In genomic region chr1:53889304-53890298, GRCh38 we compare ENCODE assay signal across 8 cellular contexts. TPM values are rescaled to one million over a fixed set of nuclear protein-coding genes. Genes with fewer than 3 reads are reported as not detected.
DNase-seq lines count a peak whose midpoint lies in the region; ATAC-seq, FAIRE-seq and TF ChIP-seq lines count a peak whose summit lies in the region.

YIPF1 (minus strand) TSS chr1:53889797; CDS start chr1:53888937, 860 bp downstream.

- H3K27me3 ChIP-seq in HepG2 (ENCODE audit: control insufficient read depth in 1 of 2, insufficient read depth in 2 of 2, low read length in 2 of 2): no peaks in the 10 kb centered on the region; a peak in 1 of 5 replicates

- H2AFZ ChIP-seq in HepG2 (ENCODE audit: low read length): peak within 1 kb of the TSS; percentile 83

- peak; percentile 44 for FAIRE-seq in HepG2 (lab: Jason Lieb, UNC)

- intact Hi-C loops in HepG2 (cut with micrococcal nuclease; ENCODE audit: unreplicated experiment): loop anchor here (5.0 kb wide), 1 partner anchor 58 kb away; the partner anchor contains the start of genes IFT25 and LRRC42

- H3K9ac ChIP-seq in HepG2 (ENCODE audit: insufficient read depth, low read depth, low read length): peak within 1 kb of the TSS; percentile 84

- no peaks in the 10 kb centered on the region; a peak in 1 of 5 replicates for H3K36me3 ChIP-seq in HepG2 (replicated peaks in 1 of 2; ENCODE audit: control insufficient read depth in 1 of 2, insufficient read depth in 2 of 2, low read length in 2 of 2)

- H3K9me3 ChIP-seq in HepG2 (ENCODE audit: low read length): no peaks in the 10 kb centered on the region

- POLR2A ChIA-PET in HepG2 (lab: Yijun Ruan, JAX): interaction anchor here (0.8 to 1.6 kb wide), 5 partner anchors 9 to 56 kb away, joined by 3 to 15 read pairs (median 4); partner anchors contain the start of genes IFT25, LRRC42 and NDC1

- peak within 1 kb of the TSS; percentile 87 to 100 (median 97) for H3K4me3 ChIP-seq in HepG2 (replicated peaks in 1 of 3; ENCODE audit: insufficient read depth in 1 of 3, low read depth in 2 of 3, low read length in 3 of 3)

- 10% methylated on average over 35 of the region's 62 CpGs for WGBS in HepG2 (ENCODE audit: low lambda C conversion rate)

- peak; percentile 26 to 60; a peak in 2 of 4 replicates for TF ChIP-seq POLR2A in HepG2 (IDR thresholded peaks at IDR 0.05; ENCODE audit: insufficient read depth in 1 of 2, low read depth in 2 of 2, low read length in 2 of 2)

- in situ Hi-C loops in HepG2 (cut with HindIII; ENCODE audit: extremely low pct_ligation_motif_present, low pct_unique_long_range_greater_than_20kb): loop anchor here (5.0 kb wide), 1 partner anchor 53 kb away; no protein-coding TSS in a partner anchor

- H3K27ac ChIP-seq in C4-2B: peak within 1 kb of the TSS; percentile 85
- H3K27ac ChIP-seq in HepG2 (ENCODE audit: extremely low read length, insufficient read depth, low read length): peak within 1 kb of the TSS; percentile 56

- peak within 1 kb of the TSS; percentile 97 for H3K4me2 ChIP-seq in HepG2 (ENCODE audit: low read depth, low read length)

- DNase-seq in NCI-H526 treated with DMSO at 0.1 percent for 48 hours (lab: John Stamatoyannopoulos, UW) (peak; percentile 84), dermis microvascular lymphatic vessel endothelial cell (ENCODE audit: low read depth in 2 of 2) (peak; percentile 50 to 88), HepG2 (ENCODE audit: low spot score) (peak; percentile 75)
- DNase-seq in activated CD4-positive, alpha-beta T cell treated with anti-CD3 and anti-CD28 coated beads, Interleukin-2, amount 50 U/mL, for 48 hours: peak; percentile 85 to 90
- peak; percentile 74 to 79 for DNase-seq in stimulated activated CD4-positive, alpha-beta T cell treated with anti-CD3 and anti-CD28 coated beads, Interleukin-2, amount 100 ng/mL, for 48 hours

- ATAC-seq in GM19328 (IDR thresholded peaks at IDR 0.05; ENCODE audit: unreplicated experiment) (peak; percentile 90), HG03469 (IDR thresholded peaks at IDR 0.05; ENCODE audit: unreplicated experiment) (peak; percentile 76), HepG2 (peak; percentile 94)

- no TSS peak for BruUV-seq in HepG2 (replicated peaks; lab: Mats Ljungman, UMichigan)

- H3K4me1 ChIP-seq in HepG2 (ENCODE audit: insufficient read depth, low read length): peaks cover 40% of the 10 kb centered on the region

- TF ChIP-seq CTCF in C4-2B (conservative IDR thresholded peaks at IDR 0.05) (no peak), HepG2 (CRISPR knock-in tag; IDR thresholded peaks at IDR 0.05) (no peak)

- TF ChIP-seq EP300 in HepG2 (IDR thresholded peaks at IDR 0.05; ENCODE audit: low read depth in 2 of 2, low read length in 2 of 2) (no peak), HepG2 (CRISPR knock-in tag; IDR thresholded peaks at IDR 0.05; ENCODE audit: borderline replicate concordance) (no peak)

- peak; percentile 10; the same call in 1 of the 2 replicates for TF ChIP-seq RAD21 in HepG2 (CRISPR knock-in tag; IDR thresholded peaks at IDR 0.05)

- no peaks in the 10 kb centered on the region; the same call in 1 of the 2 replicates for H4K20me1 ChIP-seq in HepG2 (ENCODE audit: insufficient read depth, low read length)

- peaks cover 4% of the 10 kb centered on the region for H3K79me2 ChIP-seq in HepG2 (ENCODE audit: insufficient read depth, low read length)

- CTCF ChIA-PET in HepG2 (lab: Yijun Ruan, JAX; ENCODE audit: low intra/inter-chr PET ratio, low total read pairs): no interaction called here

TF ChIP-seq in HepG2, 621 proteins besides CTCF, POLR2A, EP300 and RAD21 (continues in another document):
- TF ChIP-seq KDM5B (CRISPR knock-in tag; IDR thresholded peaks at IDR 0.05; ENCODE audit: borderline replicate concordance) (peak; percentile 84), NBN (conservative IDR thresholded peaks at IDR 0.05) (no peak), HMGXB3 (CRISPR knock-in tag; IDR thresholded peaks at IDR 0.05; ENCODE audit: borderline replicate concordance) (no peak), ZNF292 (CRISPR knock-in tag; IDR thresholded peaks at IDR 0.05; ENCODE audit: borderline replicate concordance, low read depth) (peak; percentile 66; the same call in 1 of the 2 replicates), CBFB (CRISPR knock-in tag; IDR thresholded peaks at IDR 0.05) (0 out of 2 replicates have a peak, but pooled peaks have one; percentile 23), ZKSCAN8 (CRISPR knock-in tag; IDR thresholded peaks at IDR 0.05; ENCODE audit: borderline replicate concordance) (no peak), THAP11 (CRISPR knock-in tag; IDR thresholded peaks at IDR 0.05) (peak; percentile 67; the same call in 1 of the 2 replicates), CENPT (CRISPR knock-in tag; IDR thresholded peaks at IDR 0.05; ENCODE audit: low read depth) (no peak), HNRNPLL (IDR thresholded peaks at IDR 0.05; ENCODE audit: low read depth, low read length, poor library complexity, severe bottlenecking) (peak; percentile 68), KLF9 (CRISPR knock-in tag; IDR thresholded peaks at IDR 0.05; ENCODE audit: low read depth) (no peak), MATR3 (CRISPR knock-in tag; IDR thresholded peaks at IDR 0.05) (no peak), ZNF501 (CRISPR knock-in tag; IDR thresholded peaks at IDR 0.05) (0 out of 2 replicates have a peak, but pooled peaks have one; percentile 39)

RNA-seq across cellular contexts. Expression of gene YIPF1, which starts in this region (rescaled TPM):
- total RNA-seq in dermis microvascular lymphatic vessel endothelial cell (11.6 and 15.3 TPM in 2 replicates), HepG2 (2016; rRNA removed; fragmentation: Illumina TruSeq; extraction: Trizol) (19.0 and 21.1 TPM in 2 replicates)
- total RNA-seq in HepG2 (2016; cell fraction: cytosol; rRNA removed; fragmentation: Illumina TruSeq; extraction: Trizol; ENCODE audit: low read depth): 7.5 and 9.3 TPM in 2 replicates
- total RNA-seq in HepG2 (2016; cell fraction: insoluble cytoplasmic fraction; rRNA removed; fragmentation: Illumina TruSeq; extraction: Trizol): 18.1 and 18.6 TPM in 2 replicates
- total RNA-seq in HepG2 (2016; cell fraction: membrane; rRNA removed; fragmentation: Illumina TruSeq; extraction: Trizol): 16.3 and 17.7 TPM in 2 replicates
- 17.0 and 19.0 TPM in 2 replicates for total RNA-seq in HepG2 (2016; cell fraction: nucleus; rRNA removed; fragmentation: Illumina TruSeq; extraction: Trizol)
- polyA plus RNA-seq in HepG2 (2011; rRNA removed): 30.8 and 31.9 TPM in 2 replicates
- 23.5 and 33.7 TPM in 2 replicates for polyA plus RNA-seq in HepG2 (2011; cell fraction: cytosol; rRNA removed)
- 13.9 and 16.7 TPM in 2 replicates for polyA plus RNA-seq in HepG2 (2011; cell fraction: nucleus; rRNA removed)
- 13.4 and 20.3 TPM in 2 replicates for polyA plus RNA-seq in HepG2 (2012)
- polyA plus RNA-seq in HepG2 (2016; cell fraction: cytosol; fragmentation: Illumina TruSeq; extraction: Trizol; ENCODE audit: low read depth): 7.9 and 13.0 TPM in 2 replicates
- polyA plus RNA-seq in HepG2 (2016; cell fraction: insoluble cytoplasmic fraction; fragmentation: Illumina TruSeq; extraction: Trizol; ENCODE audit: low read depth): 20.3 and 20.4 TPM in 2 replicates
- polyA plus RNA-seq in HepG2 (2016; cell fraction: membrane; fragmentation: Illumina TruSeq; extraction: Trizol; ENCODE audit: low read depth): 14.9 and 17.0 TPM in 2 replicates
- 24.4 and 26.4 TPM in 2 replicates for polyA plus RNA-seq in HepG2 (2016; cell fraction: nucleus; fragmentation: Illumina TruSeq; extraction: Trizol; ENCODE audit: insufficient read depth, low read depth)
- 26.9 and 28.2 TPM in 2 replicates for polyA minus RNA-seq in HepG2 (2011; rRNA and poly(A)+ RNA removed; ENCODE audit: low replicate concordance)
- polyA minus RNA-seq in HepG2 (2011; cell fraction: cytosol; rRNA and poly(A)+ RNA removed): 9.4 and 12.6 TPM in 2 replicates
- polyA minus RNA-seq in HepG2 (2011; cell fraction: nucleus; rRNA and poly(A)+ RNA removed): 10.3 and 15.3 TPM in 2 replicates

Comparison
In these comparisons a context has a peak if more than half of its experiments do, and no peak if none do; other contexts are left out.
1. Peak in every context shown above with its lines: DNase-seq, ATAC-seq, H3K4me3 ChIP-seq and H3K27ac ChIP-seq.